In genomic region chr10:103568505-103568904, GRCh38 we compare ENCODE assay signal across 6 cellular contexts.
"Had no signal": no experiment of that assay in that cellular context is flagged by ENCODE, and none has a peak within 500 bp of the region (broad histone marks: within the 10 kb centered on the region; RNA-seq: fewer than 3 reads in every experiment).

No MANE protein-coding gene starts in this region.

- H3K4me2 ChIP-seq: GM23338 had no signal

- H2AFZ ChIP-seq: GM23338 had no signal

- H3K4me3 Mint-ChIP-seq: GM23338, H9 had no signal

- H3K27ac Mint-ChIP-seq: GM23338, H9 had no signal

- H3K4me3 ChIP-seq: GM23338 had no signal

- H3K4me1 Mint-ChIP-seq: GM23338 had no signal

- DNase-seq: H9, HCEC 1CT, IMR-90 had no signal

- H3K9me3 Mint-ChIP-seq: GM23338, H9 had no signal

- ATAC-seq: GM23338 had no signal

- FAIRE-seq: H1, H54 had no signal
